Comparison of ENCODE assay signal across 11 cellular contexts in genomic region chr2:11056614-11057013, GRCh38.
DNase-seq lines count a peak whose midpoint lies in the region; TF ChIP-seq lines count a peak whose summit lies in the region.
"Had no signal": no experiment of that assay in that cellular context is flagged by ENCODE, and none has a peak within 500 bp of the region (broad histone marks: within the 10 kb centered on the region; RNA-seq: fewer than 3 reads in every experiment).

No MANE protein-coding gene starts in this region.

- H3K27me3 ChIP-seq in left ventricle myocardium inferior (ENCODE audit: low read depth) = peaks cover 40% of the 10 kb centered on the region

- POLR2A ChIA-PET in RWPE1 (lab: Yijun Ruan, JAX; ENCODE audit: low non-redundant PET) = no interaction called here

- TF ChIP-seq CTCF in RWPE1 (conservative IDR thresholded peaks at IDR 0.05; ENCODE audit: low read depth) = no peak
- no peak for TF ChIP-seq CTCF in fibroblast of villous mesenchyme (IDR thresholded peaks at IDR 0.05; ENCODE audit: insufficient read depth, low read depth, low read length)
- TF ChIP-seq CTCF in GM13977 (IDR thresholded peaks at IDR 0.05; ENCODE audit: extremely low read depth, insufficient read depth, missing control alignments) = no peak
- TF ChIP-seq CTCF in left ventricle myocardium inferior (IDR thresholded peaks at IDR 0.05; ENCODE audit: borderline replicate concordance) = no peak

- H3K9me3 ChIP-seq in left ventricle myocardium inferior (replicated peaks) = peaks cover 24% of the 10 kb centered on the region

- intact Hi-C loops in left ventricle myocardium inferior (cut with micrococcal nuclease) = no loop called here

- H3K27ac ChIP-seq in RWPE1 = no peak overlapping the region
- no peak overlapping the region for H3K27ac ChIP-seq in left ventricle myocardium inferior (replicated peaks)
- H3K27ac ChIP-seq: psoas muscle had no signal

- H3K4me3 ChIP-seq in fibroblast of villous mesenchyme (ENCODE audit: low read depth, low read length) (no peak overlapping the region), left ventricle myocardium inferior (no peak overlapping the region)
- H3K4me3 ChIP-seq: psoas muscle had no signal

- H3K4me1 ChIP-seq in left ventricle myocardium inferior = no peaks in the 10 kb centered on the region
- H3K4me1 ChIP-seq: Caco-2, psoas muscle had no signal

- DNase-seq in AG20443 (ENCODE audit: low spot score) = peak; percentile 86
- peak; percentile 91 for DNase-seq in HT1080 (ENCODE audit: low read depth)
- DNase-seq in RWPE1 (ENCODE audit: low spot score) = peak; percentile 54
- peak; percentile 82 for DNase-seq in fibroblast of villous mesenchyme (ENCODE audit: low read depth)
- no peak for DNase-seq in NOMO-1 treated with dmso at 0.1 percent for 144 hours (lab: John Stamatoyannopoulos, UW; ENCODE audit: unreplicated experiment)
- DNase-seq in GM13977 (ENCODE audit: low spot score) = no peak
- DNase-seq in left ventricle myocardium inferior = no peak
- no peak for DNase-seq in HuH-7.5 (ENCODE audit: low spot score)
- DNase-seq: Caco-2, psoas muscle, SIG-M5 had no signal

- CTCF ChIA-PET in RWPE1 (lab: Yijun Ruan, JAX) = interaction anchor here (0.5 to 0.7 kb wide), 2 partner anchors 76 to 210 kb away, joined by 3 to 4 read pairs; a partner anchor contains a TSS

- no peaks in the 10 kb centered on the region for H3K36me3 ChIP-seq in left ventricle myocardium inferior

- in situ Hi-C loops in GM13977 (cut with MboI; ENCODE audit: low pct_unique_long_range_greater_than_20kb, low sequenced_read_pairs, unreplicated experiment) = no loop called here

Comparison
In these comparisons a context has a peak if more than half of its experiments do, and no peak if none do; other contexts are left out.
1. DNase-seq: peak in AG20443 (single experiment), HT1080 (single experiment), RWPE1 (single experiment) and fibroblast of villous mesenchyme (single experiment); none in NOMO-1 treated with dmso at 0.1 percent for 144 hours (single experiment), GM13977 (single experiment), left ventricle myocardium inferior (single experiment) and HuH-7.5 (single experiment).